18 cellular contexts compared by ENCODE assay signal in genomic region chr3:128782282-128783146, GRCh38. TPM values are rescaled to one million over a fixed set of nuclear protein-coding genes. Genes with fewer than 3 reads are reported as not detected.
DNase-seq lines count a peak whose midpoint lies in the region; ATAC-seq and TF ChIP-seq lines count a peak whose summit lies in the region.
"Had no signal": no experiment of that assay in that cellular context is flagged by ENCODE, and none has a peak within 500 bp of the region (broad histone marks: within the 10 kb centered on the region; RNA-seq: fewer than 3 reads in every experiment).

No MANE protein-coding gene starts in this region.

- no peak overlapping the region for H3K4me3 Mint-ChIP-seq in activated T-helper 17 cell treated with anti-CD3 and anti-CD28 coated beads, Interleukin-2, amount 50 U/mL, for 72 hours
- no peak overlapping the region for H3K4me3 Mint-ChIP-seq in naive B cell
- no peak overlapping the region for H3K4me3 Mint-ChIP-seq in immature natural killer cell

- DNase-seq in naive B cell (no peak), immature natural killer cell (no peak), AG20443 (ENCODE audit: low spot score) (no peak), NCI-H446 (lab: John Stamatoyannopoulos, UW) (no peak)
- no peak for DNase-seq in stimulated activated CD4-positive, alpha-beta T cell treated with anti-CD3 and anti-CD28 coated beads, Interleukin-2, amount 100 ng/mL, for 24 hours
- DNase-seq: BE2C; central memory CD4-positive, alpha-beta T cell; DMS53; GM23248; midbrain; NCI-H187 treated with DMSO at 0.1 percent for 48 hours; NCI-H446 treated with DMSO at 0.1 percent for 48 hours; occipital lobe; sigmoid colon; WERI-Rb-1 had no signal

- H3K27ac ChIP-seq in 22Rv1 (peak overlapping the region; percentile 15; the same call in 1 of the 2 replicates), C4-2B (peak overlapping the region; percentile 52)
- H3K27ac ChIP-seq: GM23248, WERI-Rb-1 had no signal

- H3K4me1 Mint-ChIP-seq in activated T-helper 17 cell treated with anti-CD3 and anti-CD28 coated beads, Interleukin-2, amount 50 U/mL, for 72 hours: peaks cover 69% of the 10 kb centered on the region
- H3K4me1 Mint-ChIP-seq in naive B cell: peaks cover 70 to 91% (median 91%) of the 10 kb centered on the region in 3 donors
- peaks cover 81 to 96% of the 10 kb centered on the region in 2 donors for H3K4me1 Mint-ChIP-seq in immature natural killer cell

- peak overlapping the region; percentile 63 for H3K27ac Mint-ChIP-seq in activated T-helper 17 cell treated with anti-CD3 and anti-CD28 coated beads, Interleukin-2, amount 50 U/mL, for 72 hours
- H3K27ac Mint-ChIP-seq in naive B cell (peak overlapping the region in 4 of 6 donors; percentile 34 to 69 (median 40)), immature natural killer cell (peak overlapping the region in 3 of 6 donors; percentile 18 to 33 (median 24))

- ATAC-seq in activated T-helper 17 cell treated with anti-CD3 and anti-CD28 coated beads, Interleukin-2, amount 50 U/mL, for 72 hours (replicated peaks): peak; percentile 57
- no peak for ATAC-seq in naive B cell (ENCODE audit: low read depth in 2 of 2)

- H3K9me3 Mint-ChIP-seq in activated T-helper 17 cell treated with anti-CD3 and anti-CD28 coated beads, Interleukin-2, amount 50 U/mL, for 72 hours: no peaks in the 10 kb centered on the region
- H3K9me3 Mint-ChIP-seq in naive B cell: no peaks in the 10 kb centered on the region
- H3K9me3 Mint-ChIP-seq in immature natural killer cell: no peaks in the 10 kb centered on the region

- H3K27me3 Mint-ChIP-seq in activated T-helper 17 cell treated with anti-CD3 and anti-CD28 coated beads, Interleukin-2, amount 50 U/mL, for 72 hours: no peaks in the 10 kb centered on the region
- H3K27me3 Mint-ChIP-seq in naive B cell: no peaks in the 10 kb centered on the region
- peaks cover 0 to 4% (median 3%) of the 10 kb centered on the region in 3 donors for H3K27me3 Mint-ChIP-seq in immature natural killer cell (ENCODE audit: low read depth in 3 of 3)

- TF ChIP-seq CTCF in 22Rv1 (IDR thresholded peaks at IDR 0.05): no peak
- TF ChIP-seq CTCF in C4-2B (conservative IDR thresholded peaks at IDR 0.05): no peak

- H3K36me3 Mint-ChIP-seq in activated T-helper 17 cell treated with anti-CD3 and anti-CD28 coated beads, Interleukin-2, amount 50 U/mL, for 72 hours (ENCODE audit: low read depth): no peaks in the 10 kb centered on the region
- no peaks in the 10 kb centered on the region for H3K36me3 Mint-ChIP-seq in naive B cell
- no peaks in the 10 kb centered on the region for H3K36me3 Mint-ChIP-seq in immature natural killer cell

RNA-seq across cellular contexts. Expression of gene RAB7A, which starts 56.5 kb away (rescaled TPM):
- total RNA-seq in activated T-helper 17 cell treated with anti-CD3 and anti-CD28 coated beads, Interleukin-2, amount 50 U/mL, for 72 hours: 100 to 1,000 TPM; 217 to 228 TPM
- polyA plus RNA-seq in naive B cell (ENCODE audit: low read depth in 6 of 6) (100 to 1,000 TPM; 165 to 252 (median 189) TPM), immature natural killer cell (100 to 1,000 TPM; 201 to 313 (median 244) TPM)
